Comparison of ENCODE assay signal across 11 cellular contexts in the genomic region with DNA sequence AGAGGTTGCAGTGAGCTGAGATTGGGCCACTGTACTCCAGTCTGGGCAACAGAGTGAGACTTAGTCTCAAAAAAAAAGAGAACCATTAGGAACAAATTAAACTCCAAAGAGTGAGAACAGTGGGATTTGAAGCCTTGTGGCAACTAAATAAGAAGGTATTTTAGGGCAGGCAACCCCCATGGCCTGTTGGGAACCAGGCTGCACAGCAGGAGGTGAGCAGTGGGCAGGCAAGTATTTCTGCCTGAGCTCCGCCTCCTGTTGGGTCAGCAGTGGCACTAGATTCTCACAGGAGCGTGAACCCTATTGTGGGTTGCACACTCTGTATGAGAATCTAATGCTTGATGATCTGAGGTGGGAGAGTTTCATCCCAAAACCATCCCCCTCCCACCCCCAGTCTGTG.
"Had no signal": no experiment of that assay in that cellular context is flagged by ENCODE, and none has a peak within 500 bp of the region (broad histone marks: within the 10 kb centered on the region; RNA-seq: fewer than 3 reads in every experiment).

No MANE protein-coding gene starts in this region.

- DNase-seq: activated CD4-positive, alpha-beta memory T cell treated with anti-CD3 and anti-CD28 coated beads, Interleukin-2, amount 10 ng/mL, durations not matched to agents 7 days and 5 days; activated CD4-positive, alpha-beta T cell treated with anti-CD3 and anti-CD28 coated beads for 4 hours; activated effector memory CD4-positive, alpha-beta T cell treated with Interleukin-2 at 50 U/mL for 16 hours; activated naive CD4-positive, alpha-beta T cell treated with anti-CD3 and anti-CD28 coated beads, Interleukin-2, amount 50 U/mL, for 16 hours; activated T-cell treated with anti-CD3 and anti-CD28 coated beads, Interleukin-2, amount 50 U/mL, for 24 hours; foreskin melanocyte; islet precursor cell had no signal

- H3K36me3 ChIP-seq: adrenal gland, cardiac muscle cell had no signal

- ATAC-seq: stimulated activated effector memory CD8-positive, alpha-beta T cell treated with anti-CD3 and anti-CD28 coated beads, Interleukin-12 subunit alpha, Interleukin-12 subunit beta, amount 100 ng/mL, for 72 hours; WTC11 had no signal

- H3K27ac ChIP-seq: cardiac muscle cell had no signal

- H3K27me3 ChIP-seq: adrenal gland, cardiac muscle cell had no signal

- H3K4me3 ChIP-seq: adrenal gland, cardiac muscle cell had no signal

- H3K9me3 ChIP-seq: adrenal gland had no signal
